3 cellular contexts compared by ENCODE assay signal in genomic region chr3:88167173-88167572, GRCh38.
"Had no signal": no experiment of that assay in that cellular context is flagged by ENCODE, and none has a peak within 500 bp of the region (broad histone marks: within the 10 kb centered on the region; RNA-seq: fewer than 3 reads in every experiment).

No MANE protein-coding gene starts in this region.

- DNase-seq: GDM1, GF-D8 had no signal

- ATAC-seq: GM12878 had no signal

- H3K4me3 ChIP-seq: GM12878 had no signal
